Comparison of ENCODE assay signal across 8 cellular contexts in genomic region chr17:2707721-2708584, GRCh38. TPM values are rescaled to one million over a fixed set of nuclear protein-coding genes. Genes with fewer than 3 reads are reported as not detected.
DNase-seq lines count a peak whose midpoint lies in the region; ATAC-seq and TF ChIP-seq lines count a peak whose summit lies in the region.

No MANE protein-coding gene starts in this region.

- CTCF ChIA-PET in activated naive CD4-positive, alpha-beta T cell treated with anti-CD3 and anti-CD28 coated beads, Interleukin-2, amount 10 ng/mL, durations not matched to agents 7 days and 5 days (lab: Charles Lee) = interaction anchor here (1.1 to 2.2 kb wide), 2 partner anchors 11 to 326 kb away, joined by 3 to 5 read pairs; no protein-coding TSS in a partner anchor

- H3K4me1 Mint-ChIP-seq in activated naive CD4-positive, alpha-beta T cell treated with anti-CD3 and anti-CD28 coated beads, Interleukin-2, amount 10 ng/mL, durations not matched to agents 7 days and 5 days = peaks cover 35% of the 10 kb centered on the region

- TF ChIP-seq CTCF in astrocyte of the spinal cord (IDR thresholded peaks at IDR 0.05; ENCODE audit: low read depth, low read length) (peak; percentile 50), prostate gland (IDR thresholded peaks at IDR 0.05) (peak in 1 of 4 experiments; percentile 7)

- no peaks in the 10 kb centered on the region for H3K9me3 Mint-ChIP-seq in activated naive CD4-positive, alpha-beta T cell treated with anti-CD3 and anti-CD28 coated beads, Interleukin-2, amount 10 ng/mL, durations not matched to agents 7 days and 5 days

- intact Hi-C loops in prostate gland (cut with DNase I) = loop anchor here (10.0 kb wide), 1 partner anchor 283 kb away; no protein-coding TSS in a partner anchor

- H3K27ac ChIP-seq in temporal lobe (ENCODE audit: low read depth, low read length) (peak overlapping the region; percentile 56), prostate gland (peak overlapping the region in 1 of 2 donors; percentile 67)

- H3K36me3 ChIP-seq in prostate gland = peaks cover 0 to 3% of the 10 kb centered on the region in 2 donors

- H3K36me3 Mint-ChIP-seq in activated naive CD4-positive, alpha-beta T cell treated with anti-CD3 and anti-CD28 coated beads, Interleukin-2, amount 10 ng/mL, durations not matched to agents 7 days and 5 days = peaks cover 1% of the 10 kb centered on the region

- H3K9me3 ChIP-seq in prostate gland = no peaks in the 10 kb centered on the region

- no peak overlapping the region for H3K4me3 Mint-ChIP-seq in activated naive CD4-positive, alpha-beta T cell treated with anti-CD3 and anti-CD28 coated beads, Interleukin-2, amount 10 ng/mL, durations not matched to agents 7 days and 5 days

- H3K27me3 ChIP-seq in prostate gland (replicated peaks; ENCODE audit: insufficient read depth) = no peaks in the 10 kb centered on the region

- H3K4me1 ChIP-seq in prostate gland (replicated peaks) = peaks cover 24% of the 10 kb centered on the region

- TF ChIP-seq POLR2A in prostate gland (IDR thresholded peaks at IDR 0.05) = no peak

- in situ Hi-C loops in astrocyte of the spinal cord (cut with HindIII; ENCODE audit: low sequenced_read_pairs) = no loop called here

- no peaks in the 10 kb centered on the region for H3K27me3 Mint-ChIP-seq in activated naive CD4-positive, alpha-beta T cell treated with anti-CD3 and anti-CD28 coated beads, Interleukin-2, amount 10 ng/mL, durations not matched to agents 7 days and 5 days

- DNase-seq in activated naive CD4-positive, alpha-beta T cell treated with anti-CD3 and anti-CD28 coated beads, Interleukin-2, amount 10 ng/mL, durations not matched to agents 7 days and 5 days = peak; percentile 46
- no peak for DNase-seq in activated naive CD4-positive, alpha-beta T cell treated with Interleukin-2 at 50 U/mL for 16 hours
- DNase-seq in astrocyte of the spinal cord (ENCODE audit: low read depth, low spot score) (no peak), islet precursor cell (peak; percentile 85), prostate gland (ENCODE audit: low spot score) (no peak)
- DNase-seq in stimulated activated CD4-positive, alpha-beta T cell treated with anti-CD3 and anti-CD28 coated beads, Interleukin-1b, Interleukin-23, amount 100 ng/mL, for 48 hours = no peak

- ATAC-seq in HG03108 (IDR thresholded peaks at IDR 0.05; ENCODE audit: unreplicated experiment) = no peak

- WGBS in prostate gland = 64% methylated on average over 10 of the region's 13 CpGs

- no peak overlapping the region for H3K27ac Mint-ChIP-seq in activated naive CD4-positive, alpha-beta T cell treated with anti-CD3 and anti-CD28 coated beads, Interleukin-2, amount 10 ng/mL, durations not matched to agents 7 days and 5 days

- H3K4me3 ChIP-seq in astrocyte of the spinal cord (ENCODE audit: low read depth, low read length) = no peak overlapping the region
- H3K4me3 ChIP-seq in prostate gland = no peak overlapping the region

RNA-seq across cellular contexts. Expression of gene CLUH, which starts 3.6 kb away (rescaled TPM):
- 24.1 TPM for total RNA-seq in temporal lobe
- total RNA-seq in prostate gland = 100 to 1,000 TPM in 1 of 2 donors, 10 to 100 TPM in 1; 68.5 to 137 TPM

RNA-seq across cellular contexts. Expression of gene CCDC92B, which starts 41.5 kb away (rescaled TPM):
- total RNA-seq in temporal lobe = 2.2 TPM
- 1 to 10 TPM in 1 of 2 donors, not detected in 1; 1.9 TPM for total RNA-seq in prostate gland

Comparison
In these comparisons a context has a peak if more than half of its experiments do, and no peak if none do; other contexts are left out.
1. DNase-seq: peak in activated naive CD4-positive, alpha-beta T cell treated with anti-CD3 and anti-CD28 coated beads, Interleukin-2, amount 10 ng/mL, durations not matched to agents 7 days and 5 days (single experiment) and islet precursor cell (single experiment); none in activated naive CD4-positive, alpha-beta T cell treated with Interleukin-2 at 50 U/mL for 16 hours (single experiment), astrocyte of the spinal cord (single experiment), stimulated activated CD4-positive, alpha-beta T cell treated with anti-CD3 and anti-CD28 coated beads, Interleukin-1b, Interleukin-23, amount 100 ng/mL, for 48 hours (single experiment) and prostate gland (single experiment).